9 cellular contexts compared by ENCODE assay signal in the genomic region with DNA sequence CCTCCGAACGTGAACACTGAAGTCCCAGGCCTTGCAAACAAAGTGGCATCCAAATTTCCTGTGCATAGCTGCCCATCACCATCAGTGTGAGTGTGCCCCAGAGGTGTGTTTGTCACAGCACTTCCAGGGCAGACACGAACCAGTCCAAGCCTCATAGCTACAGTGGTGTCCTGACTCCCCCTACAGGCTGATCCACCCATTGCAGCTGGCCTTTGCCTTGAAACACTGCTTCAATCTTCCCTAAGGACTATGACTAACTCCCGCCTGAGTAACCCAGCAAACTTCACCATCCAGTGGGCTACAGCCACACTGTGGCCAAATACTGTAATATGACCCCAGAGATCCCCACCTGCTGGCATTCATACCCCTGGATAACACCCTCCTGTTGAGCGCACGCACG. TPM values are rescaled to one million over a fixed set of nuclear protein-coding genes. Genes with fewer than 3 reads are reported as not detected.
DNase-seq lines count a peak whose midpoint lies in the region; ATAC-seq and TF ChIP-seq lines count a peak whose summit lies in the region.
"Had no signal": no experiment of that assay in that cellular context is flagged by ENCODE, and none has a peak within 500 bp of the region (broad histone marks: within the 10 kb centered on the region; RNA-seq: fewer than 3 reads in every experiment).

No MANE protein-coding gene starts in this region.

- peaks cover 6% of the 10 kb centered on the region; the same call in 1 of the 2 replicates for H3K4me1 ChIP-seq in Panc1 (ENCODE audit: control insufficient read depth, insufficient read depth, low read length)

- H3K4me3 Mint-ChIP-seq in central memory CD8-positive, alpha-beta T cell: no peak overlapping the region
- H3K4me3 Mint-ChIP-seq in neural crest cell: peak overlapping the region; percentile 79
- H3K4me3 Mint-ChIP-seq: activated naive CD8-positive, alpha-beta T cell treated with anti-CD3 and anti-CD28 coated beads, Interleukin-2, amount 10 ng/mL, durations not matched to agents 7 days and 5 days had no signal

- H3K27ac ChIP-seq in Panc1 (ENCODE audit: low read length): no peak overlapping the region

- H3K9me3 ChIP-seq in Panc1 (ENCODE audit: control insufficient read depth, insufficient read depth, low read depth, low read length): no peaks in the 10 kb centered on the region

- ATAC-seq in Panc1 (peak; percentile 62; the same call in 1 of the 2 replicates), HG02763 (IDR thresholded peaks at IDR 0.05; ENCODE audit: unreplicated experiment) (no peak), omental fat pad (ENCODE audit: low FRiP score) (no peak)
- ATAC-seq in central memory CD8-positive, alpha-beta T cell (replicated peaks; ENCODE audit: extremely low read depth, poor library complexity, severe bottlenecking): no peak

- H3K9me3 Mint-ChIP-seq in central memory CD8-positive, alpha-beta T cell: no peaks in the 10 kb centered on the region
- H3K9me3 Mint-ChIP-seq in neural crest cell: no peaks in the 10 kb centered on the region

- TF ChIP-seq CTCF in Panc1 (IDR thresholded peaks at IDR 0.05) (peak; percentile 67), neural crest cell (conservative IDR thresholded peaks at IDR 0.05) (peak; percentile 64), omental fat pad (IDR thresholded peaks at IDR 0.05) (no peak)

- no peaks in the 10 kb centered on the region for H3K27me3 ChIP-seq in Panc1 (ENCODE audit: control insufficient read depth, insufficient read depth, low read length)

- no peaks in the 10 kb centered on the region for H3K27me3 Mint-ChIP-seq in central memory CD8-positive, alpha-beta T cell
- H3K27me3 Mint-ChIP-seq in neural crest cell (ENCODE audit: low read depth): no peaks in the 10 kb centered on the region
- H3K27me3 Mint-ChIP-seq: activated naive CD8-positive, alpha-beta T cell treated with anti-CD3 and anti-CD28 coated beads, Interleukin-2, amount 10 ng/mL, durations not matched to agents 7 days and 5 days had no signal

- CTCF ChIA-PET in Panc1 (lab: Charles Lee): interaction anchor here (0.6 kb wide), 1 partner anchor 793 kb away, joined by 6 read pairs; no protein-coding TSS in a partner anchor

- H3K4me1 Mint-ChIP-seq in central memory CD8-positive, alpha-beta T cell: peaks cover 61% of the 10 kb centered on the region
- peaks cover 33% of the 10 kb centered on the region for H3K4me1 Mint-ChIP-seq in neural crest cell

- H3K4me3 ChIP-seq in Panc1 (ENCODE audit: low read depth in 2 of 2, low read length in 2 of 2): no peak overlapping the region

- peaks cover 46% of the 10 kb centered on the region for H3K36me3 Mint-ChIP-seq in central memory CD8-positive, alpha-beta T cell (ENCODE audit: insufficient read depth)
- peaks cover 33% of the 10 kb centered on the region for H3K36me3 Mint-ChIP-seq in neural crest cell (ENCODE audit: low read depth)

- DNase-seq in activated naive CD4-positive, alpha-beta T cell treated with Interleukin-2 at 50 U/mL for 16 hours: peak; percentile 50
- DNase-seq in activated naive CD4-positive, alpha-beta T cell (lab: John Stamatoyannopoulos, UW): no peak
- DNase-seq in Panc1 (ENCODE audit: low read depth, low spot score) (peak; percentile 12), neural crest cell (ENCODE audit: low read depth, low spot score) (peak; percentile 50), HCEC 1CT (no peak), omental fat pad (ENCODE audit: low spot score) (no peak)
- peak in 1 of 2 donors; percentile 20 for DNase-seq in central memory CD8-positive, alpha-beta T cell (ENCODE audit: low spot score in 2 of 2)
- DNase-seq: activated naive CD8-positive, alpha-beta T cell treated with anti-CD3 and anti-CD28 coated beads, Interleukin-2, amount 10 ng/mL, durations not matched to agents 7 days and 5 days had no signal

- in situ Hi-C loops in Panc1 (cut with HindIII; ENCODE audit: low pct_unique_long_range_greater_than_20kb, low sequenced_read_pairs): no loop called here

- no peaks in the 10 kb centered on the region for H3K36me3 ChIP-seq in Panc1 (ENCODE audit: control insufficient read depth, insufficient read depth, low read length)

- no TSS peak for BruUV-seq in Panc1 (replicated peaks; lab: Mats Ljungman, UMichigan)

- intact Hi-C loops in Panc1 (cut with micrococcal nuclease; ENCODE audit: unreplicated experiment): loop anchor here (10.0 kb wide), 1 partner anchor 107 kb away; a partner anchor contains a TSS

- peak overlapping the region; percentile 67 for H3K27ac Mint-ChIP-seq in central memory CD8-positive, alpha-beta T cell (ENCODE audit: low read depth)
- no peak overlapping the region for H3K27ac Mint-ChIP-seq in neural crest cell (ENCODE audit: unreplicated experiment)
- H3K27ac Mint-ChIP-seq: activated naive CD8-positive, alpha-beta T cell treated with anti-CD3 and anti-CD28 coated beads, Interleukin-2, amount 10 ng/mL, durations not matched to agents 7 days and 5 days had no signal

- POLR2A ChIA-PET in Panc1 (lab: Charles Lee): no interaction called here

RNA-seq across cellular contexts. Expression of a gene that starts 3.9 kb away (rescaled TPM):
- total RNA-seq in Panc1 (2021; ENCODE audit: unreplicated experiment) (10.5 TPM), neural crest cell (25.8 and 27.5 TPM in 2 replicates), omental fat pad (10 to 100 TPM; 15.6 to 28.4 (median 20.3) TPM)
- 4.8 TPM for polyA plus RNA-seq in Panc1 (2012; ENCODE audit: insufficient read length)

Comparison
In these comparisons a context has a peak if more than half of its experiments do, and no peak if none do; other contexts are left out.
1. DNase-seq: peak in activated naive CD4-positive, alpha-beta T cell treated with Interleukin-2 at 50 U/mL for 16 hours (single experiment), Panc1 (single experiment) and neural crest cell (single experiment); none in activated naive CD4-positive, alpha-beta T cell (0 of 4), HCEC 1CT (single experiment) and omental fat pad (single experiment).
2. CTCF ChIP-seq: peak in Panc1 (single experiment) and neural crest cell (single experiment); none in omental fat pad (0 of 3).